Comparison of ENCODE assay signal across 1 cellular context in the genomic region with DNA sequence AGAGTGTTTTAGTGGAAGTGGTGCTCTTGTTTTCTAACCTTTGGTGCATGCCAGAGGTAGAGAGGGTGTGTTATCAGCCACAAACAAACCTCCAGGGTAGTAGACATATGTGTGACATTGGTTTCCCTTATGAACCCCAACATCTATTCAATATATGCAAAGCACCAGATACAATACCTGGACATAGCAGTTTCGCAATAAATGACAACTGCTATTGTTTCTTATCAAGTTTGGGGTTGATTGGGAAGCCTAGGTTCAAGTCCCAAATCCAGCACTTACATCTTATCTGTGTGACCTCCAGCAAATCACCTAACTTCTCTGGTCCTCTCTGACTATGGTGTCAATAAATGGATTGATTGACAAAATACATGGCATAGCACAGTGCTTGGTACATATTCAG.
TF ChIP-seq lines count a peak whose summit lies in the region.

No MANE protein-coding gene starts in this region.

TF ChIP-seq in IMR-90, 13 proteins besides CTCF, POLR2A, EP300 and RAD21:
- TF ChIP-seq USF2 (IDR thresholded peaks at IDR 0.05; ENCODE audit: low read depth, low read length) (no peak), SMC3 (IDR thresholded peaks at IDR 0.05; ENCODE audit: low read depth, low read length) (no peak), NFE2L2 (IDR thresholded peaks at IDR 0.05; ENCODE audit: low read depth, low read length) (no peak), ELK1 (IDR thresholded peaks at IDR 0.05; ENCODE audit: borderline replicate concordance, low read depth, low read length) (no peak), CEBPB (IDR thresholded peaks at IDR 0.05; ENCODE audit: low read depth, low read length) (peak; percentile 42), MAZ (IDR thresholded peaks at IDR 0.05; ENCODE audit: borderline replicate concordance, low read depth, low read length) (no peak), RFX5 (IDR thresholded peaks at IDR 0.05; ENCODE audit: low read depth, low read length) (no peak), MXI1 (IDR thresholded peaks at IDR 0.05; ENCODE audit: borderline replicate concordance, low read depth, low read length) (no peak), BHLHE40 (IDR thresholded peaks at IDR 0.05; ENCODE audit: low read depth, low read length) (no peak)
